Comparison of ENCODE assay signal across 1 cellular context in the genomic region with DNA sequence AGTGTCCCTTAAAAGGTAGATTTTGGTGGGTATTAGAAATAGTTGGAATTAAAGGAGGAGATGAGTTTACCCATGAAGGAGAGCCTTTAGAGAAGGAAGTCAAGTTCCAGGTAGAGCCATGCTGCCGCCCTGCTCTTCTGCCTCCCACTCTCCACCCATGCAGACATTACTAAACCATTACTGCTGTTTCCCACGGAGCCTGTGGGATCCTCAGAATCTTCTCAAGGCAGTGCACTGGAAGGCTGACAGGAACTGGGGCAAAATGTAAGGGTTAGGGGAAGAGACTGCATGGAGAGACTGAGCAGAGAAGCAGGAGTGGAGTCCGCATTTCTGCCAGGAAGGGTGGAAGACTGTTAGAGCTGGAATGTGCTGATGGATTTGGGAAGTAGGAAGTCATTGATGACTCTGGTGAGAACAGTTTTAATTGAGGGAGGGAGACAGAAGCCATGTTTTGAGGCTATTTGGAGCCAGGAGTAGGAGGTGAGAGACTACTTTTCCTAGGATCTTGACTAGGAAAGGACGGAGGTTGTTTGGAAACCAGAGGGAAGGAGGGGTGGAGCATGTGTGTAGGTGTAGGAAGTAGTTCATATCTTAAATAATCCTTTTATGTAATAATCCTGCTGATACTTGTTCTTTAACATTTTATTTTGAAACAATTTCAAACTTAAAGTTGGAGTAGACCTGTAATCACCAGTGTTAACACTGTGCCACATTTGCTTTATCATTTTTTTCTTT.
TF ChIP-seq lines count a peak whose summit lies in the region.

No MANE protein-coding gene starts in this region.

TF ChIP-seq in GM12878, 131 proteins besides CTCF, POLR2A, EP300 and RAD21 (continued from another document):
- TF ChIP-seq, protein P1, sequence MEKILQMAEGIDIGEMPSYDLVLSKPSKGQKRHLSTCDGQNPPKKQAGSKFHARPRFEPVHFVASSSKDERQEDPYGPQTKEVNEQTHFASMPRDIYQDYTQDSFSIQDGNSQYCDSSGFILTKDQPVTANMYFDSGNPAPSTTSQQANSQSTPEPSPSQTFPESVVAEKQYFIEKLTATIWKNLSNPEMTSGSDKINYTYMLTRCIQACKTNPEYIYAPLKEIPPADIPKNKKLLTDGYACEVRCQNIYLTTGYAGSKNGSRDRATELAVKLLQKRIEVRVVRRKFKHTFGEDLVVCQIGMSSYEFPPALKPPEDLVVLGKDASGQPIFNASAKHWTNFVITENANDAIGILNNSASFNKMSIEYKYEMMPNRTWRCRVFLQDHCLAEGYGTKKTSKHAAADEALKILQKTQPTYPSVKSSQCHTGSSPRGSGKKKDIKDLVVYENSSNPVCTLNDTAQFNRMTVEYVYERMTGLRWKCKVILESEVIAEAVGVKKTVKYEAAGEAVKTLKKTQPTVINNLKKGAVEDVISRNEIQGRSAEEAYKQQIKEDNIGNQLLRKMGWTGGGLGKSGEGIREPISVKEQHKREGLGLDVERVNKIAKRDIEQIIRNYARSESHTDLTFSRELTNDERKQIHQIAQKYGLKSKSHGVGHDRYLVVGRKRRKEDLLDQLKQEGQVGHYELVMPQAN (conservative IDR thresholded peaks at IDR 0.05), result no peak
- TF ChIP-seq, protein P2, sequence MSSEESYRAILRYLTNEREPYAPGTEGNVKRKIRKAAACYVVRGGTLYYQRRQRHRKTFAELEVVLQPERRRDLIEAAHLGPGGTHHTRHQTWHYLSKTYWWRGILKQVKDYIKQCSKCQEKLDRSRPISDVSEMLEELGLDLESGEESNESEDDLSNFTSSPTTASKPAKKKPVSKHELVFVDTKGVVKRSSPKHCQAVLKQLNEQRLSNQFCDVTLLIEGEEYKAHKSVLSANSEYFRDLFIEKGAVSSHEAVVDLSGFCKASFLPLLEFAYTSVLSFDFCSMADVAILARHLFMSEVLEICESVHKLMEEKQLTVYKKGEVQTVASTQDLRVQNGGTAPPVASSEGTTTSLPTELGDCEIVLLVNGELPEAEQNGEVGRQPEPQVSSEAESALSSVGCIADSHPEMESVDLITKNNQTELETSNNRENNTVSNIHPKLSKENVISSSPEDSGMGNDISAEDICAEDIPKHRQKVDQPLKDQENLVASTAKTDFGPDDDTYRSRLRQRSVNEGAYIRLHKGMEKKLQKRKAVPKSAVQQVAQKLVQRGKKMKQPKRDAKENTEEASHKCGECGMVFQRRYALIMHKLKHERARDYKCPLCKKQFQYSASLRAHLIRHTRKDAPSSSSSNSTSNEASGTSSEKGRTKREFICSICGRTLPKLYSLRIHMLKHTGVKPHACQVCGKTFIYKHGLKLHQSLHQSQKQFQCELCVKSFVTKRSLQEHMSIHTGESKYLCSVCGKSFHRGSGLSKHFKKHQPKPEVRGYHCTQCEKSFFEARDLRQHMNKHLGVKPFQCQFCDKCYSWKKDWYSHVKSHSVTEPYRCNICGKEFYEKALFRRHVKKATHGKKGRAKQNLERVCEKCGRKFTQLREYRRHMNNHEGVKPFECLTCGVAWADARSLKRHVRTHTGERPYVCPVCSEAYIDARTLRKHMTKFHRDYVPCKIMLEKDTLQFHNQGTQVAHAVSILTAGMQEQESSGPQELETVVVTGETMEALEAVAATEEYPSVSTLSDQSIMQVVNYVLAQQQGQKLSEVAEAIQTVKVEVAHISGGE (CRISPR knock-in tag; IDR thresholded peaks at IDR 0.05), result no peak
- TF ChIP-seq, protein P3, sequence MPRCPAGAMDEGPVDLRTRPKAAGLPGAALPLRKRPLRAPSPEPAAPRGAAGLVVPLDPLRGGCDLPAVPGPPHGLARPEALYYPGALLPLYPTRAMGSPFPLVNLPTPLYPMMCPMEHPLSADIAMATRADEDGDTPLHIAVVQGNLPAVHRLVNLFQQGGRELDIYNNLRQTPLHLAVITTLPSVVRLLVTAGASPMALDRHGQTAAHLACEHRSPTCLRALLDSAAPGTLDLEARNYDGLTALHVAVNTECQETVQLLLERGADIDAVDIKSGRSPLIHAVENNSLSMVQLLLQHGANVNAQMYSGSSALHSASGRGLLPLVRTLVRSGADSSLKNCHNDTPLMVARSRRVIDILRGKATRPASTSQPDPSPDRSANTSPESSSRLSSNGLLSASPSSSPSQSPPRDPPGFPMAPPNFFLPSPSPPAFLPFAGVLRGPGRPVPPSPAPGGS (IDR thresholded peaks at IDR 0.05; ENCODE audit: borderline replicate concordance, insufficient read depth, low read depth, low read length, poor library complexity, severe bottlenecking), result no peak
- TF ChIP-seq, protein P4, sequence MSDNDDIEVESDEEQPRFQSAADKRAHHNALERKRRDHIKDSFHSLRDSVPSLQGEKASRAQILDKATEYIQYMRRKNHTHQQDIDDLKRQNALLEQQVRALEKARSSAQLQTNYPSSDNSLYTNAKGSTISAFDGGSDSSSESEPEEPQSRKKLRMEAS (IDR thresholded peaks at IDR 0.05; ENCODE audit: low read depth, low read length), result no peak
- TF ChIP-seq, protein P5, sequence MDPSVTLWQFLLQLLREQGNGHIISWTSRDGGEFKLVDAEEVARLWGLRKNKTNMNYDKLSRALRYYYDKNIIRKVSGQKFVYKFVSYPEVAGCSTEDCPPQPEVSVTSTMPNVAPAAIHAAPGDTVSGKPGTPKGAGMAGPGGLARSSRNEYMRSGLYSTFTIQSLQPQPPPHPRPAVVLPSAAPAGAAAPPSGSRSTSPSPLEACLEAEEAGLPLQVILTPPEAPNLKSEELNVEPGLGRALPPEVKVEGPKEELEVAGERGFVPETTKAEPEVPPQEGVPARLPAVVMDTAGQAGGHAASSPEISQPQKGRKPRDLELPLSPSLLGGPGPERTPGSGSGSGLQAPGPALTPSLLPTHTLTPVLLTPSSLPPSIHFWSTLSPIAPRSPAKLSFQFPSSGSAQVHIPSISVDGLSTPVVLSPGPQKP (IDR thresholded peaks at IDR 0.05; ENCODE audit: low read depth, low read length), result no peak
- TF ChIP-seq, protein P6, sequence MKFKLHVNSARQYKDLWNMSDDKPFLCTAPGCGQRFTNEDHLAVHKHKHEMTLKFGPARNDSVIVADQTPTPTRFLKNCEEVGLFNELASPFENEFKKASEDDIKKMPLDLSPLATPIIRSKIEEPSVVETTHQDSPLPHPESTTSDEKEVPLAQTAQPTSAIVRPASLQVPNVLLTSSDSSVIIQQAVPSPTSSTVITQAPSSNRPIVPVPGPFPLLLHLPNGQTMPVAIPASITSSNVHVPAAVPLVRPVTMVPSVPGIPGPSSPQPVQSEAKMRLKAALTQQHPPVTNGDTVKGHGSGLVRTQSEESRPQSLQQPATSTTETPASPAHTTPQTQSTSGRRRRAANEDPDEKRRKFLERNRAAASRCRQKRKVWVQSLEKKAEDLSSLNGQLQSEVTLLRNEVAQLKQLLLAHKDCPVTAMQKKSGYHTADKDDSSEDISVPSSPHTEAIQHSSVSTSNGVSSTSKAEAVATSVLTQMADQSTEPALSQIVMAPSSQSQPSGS (IDR thresholded peaks at IDR 0.05; ENCODE audit: low read length), result no peak
- TF ChIP-seq HDGF (IDR thresholded peaks at IDR 0.05) (no peak), SMARCA5 (IDR thresholded peaks at IDR 0.05) (no peak), CBFB (IDR thresholded peaks at IDR 0.05; ENCODE audit: low read depth) (no peak), ESRRA (IDR thresholded peaks at IDR 0.05; ENCODE audit: low read length) (no peak), ZSCAN29 (IDR thresholded peaks at IDR 0.05) (no peak), GATAD2B (conservative IDR thresholded peaks at IDR 0.05; ENCODE audit: low read depth) (no peak), SP1 (IDR thresholded peaks at IDR 0.05; ENCODE audit: low read depth, low read length) (no peak), ETV6 (conservative IDR thresholded peaks at IDR 0.05 in 1 of 2, IDR thresholded peaks at IDR 0.05 in 1 of 2; ENCODE audit: borderline replicate concordance in 1 of 2, low read depth in 1 of 2) (no peak)
- TF ChIP-seq, protein P7, sequence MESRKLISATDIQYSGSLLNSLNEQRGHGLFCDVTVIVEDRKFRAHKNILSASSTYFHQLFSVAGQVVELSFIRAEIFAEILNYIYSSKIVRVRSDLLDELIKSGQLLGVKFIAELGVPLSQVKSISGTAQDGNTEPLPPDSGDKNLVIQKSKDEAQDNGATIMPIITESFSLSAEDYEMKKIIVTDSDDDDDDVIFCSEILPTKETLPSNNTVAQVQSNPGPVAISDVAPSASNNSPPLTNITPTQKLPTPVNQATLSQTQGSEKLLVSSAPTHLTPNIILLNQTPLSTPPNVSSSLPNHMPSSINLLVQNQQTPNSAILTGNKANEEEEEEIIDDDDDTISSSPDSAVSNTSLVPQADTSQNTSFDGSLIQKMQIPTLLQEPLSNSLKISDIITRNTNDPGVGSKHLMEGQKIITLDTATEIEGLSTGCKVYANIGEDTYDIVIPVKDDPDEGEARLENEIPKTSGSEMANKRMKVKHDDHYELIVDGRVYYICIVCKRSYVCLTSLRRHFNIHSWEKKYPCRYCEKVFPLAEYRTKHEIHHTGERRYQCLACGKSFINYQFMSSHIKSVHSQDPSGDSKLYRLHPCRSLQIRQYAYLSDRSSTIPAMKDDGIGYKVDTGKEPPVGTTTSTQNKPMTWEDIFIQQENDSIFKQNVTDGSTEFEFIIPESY (IDR thresholded peaks at IDR 0.05), result no peak
- TF ChIP-seq, protein P8, sequence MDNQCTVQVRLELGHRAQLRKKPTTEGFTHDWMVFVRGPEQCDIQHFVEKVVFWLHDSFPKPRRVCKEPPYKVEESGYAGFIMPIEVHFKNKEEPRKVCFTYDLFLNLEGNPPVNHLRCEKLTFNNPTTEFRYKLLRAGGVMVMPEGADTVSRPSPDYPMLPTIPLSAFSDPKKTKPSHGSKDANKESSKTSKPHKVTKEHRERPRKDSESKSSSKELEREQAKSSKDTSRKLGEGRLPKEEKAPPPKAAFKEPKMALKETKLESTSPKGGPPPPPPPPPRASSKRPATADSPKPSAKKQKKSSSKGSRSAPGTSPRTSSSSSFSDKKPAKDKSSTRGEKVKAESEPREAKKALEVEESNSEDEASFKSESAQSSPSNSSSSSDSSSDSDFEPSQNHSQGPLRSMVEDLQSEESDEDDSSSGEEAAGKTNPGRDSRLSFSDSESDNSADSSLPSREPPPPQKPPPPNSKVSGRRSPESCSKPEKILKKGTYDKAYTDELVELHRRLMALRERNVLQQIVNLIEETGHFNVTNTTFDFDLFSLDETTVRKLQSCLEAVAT (IDR thresholded peaks at IDR 0.05), result no peak
